ENCODE assay signal across 19 cellular contexts in the genomic region with DNA sequence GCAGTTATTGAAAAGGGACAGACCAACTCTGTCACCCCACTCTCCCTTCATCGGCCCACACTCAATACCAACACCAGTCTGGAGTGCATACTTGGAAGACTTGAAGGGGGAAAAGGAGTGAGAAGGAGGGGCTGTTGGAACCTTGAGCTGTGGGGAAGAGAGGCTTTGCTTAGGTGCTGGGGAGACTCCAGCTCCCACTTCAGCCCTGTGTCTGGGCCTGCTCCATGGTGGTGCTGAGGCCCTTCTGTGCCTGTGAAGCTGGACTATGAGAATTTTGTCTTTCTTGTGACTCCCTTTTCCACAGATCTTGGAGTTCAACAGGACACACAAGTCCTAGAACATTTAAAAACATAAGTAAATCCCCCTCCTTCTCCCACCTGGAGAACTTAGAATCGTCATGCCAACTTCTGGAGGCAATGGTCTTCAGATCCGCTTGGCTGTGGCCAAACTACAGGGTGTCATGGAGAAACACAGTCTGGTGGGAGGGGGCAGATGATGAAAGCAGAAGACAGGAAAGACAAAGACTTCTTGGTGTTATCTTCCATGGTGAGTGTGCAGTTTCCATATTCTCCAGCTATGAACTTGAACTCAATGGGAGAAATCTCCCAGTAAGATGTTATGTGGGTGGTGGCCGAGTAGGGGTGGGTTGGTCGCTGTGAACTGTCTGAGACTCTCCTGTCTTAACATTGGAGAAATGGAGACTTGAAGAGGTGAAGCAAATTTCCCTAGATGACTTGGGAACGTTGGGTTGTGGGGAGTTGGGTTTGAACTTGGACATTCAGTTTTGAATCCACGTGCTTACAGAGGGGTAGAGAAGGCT. TPM values are rescaled to one million over a fixed set of nuclear protein-coding genes. Genes with fewer than 3 reads are reported as not detected.
A peak's percentile ranks its signal among the peaks of the same experiment; 100 is the strongest.
DNase-seq lines count a peak whose midpoint lies in the region; ATAC-seq, FAIRE-seq and TF ChIP-seq lines count a peak whose summit lies in the region.
"Had no signal": no experiment of that assay in that cellular context is flagged by ENCODE, and none has a peak within 500 bp of the region (broad histone marks: within the 10 kb centered on the region; RNA-seq: fewer than 3 reads in every experiment).

No MANE protein-coding gene starts in this region.

- peak overlapping the region; percentile 85 to 90 for H3K27ac Mint-ChIP-seq in natural killer cell
- no peak overlapping the region for H3K27ac Mint-ChIP-seq in activated T-cell treated with anti-CD3 and anti-CD28 coated beads, Interleukin-2, amount 50 U/mL, for 24 hours
- H3K27ac Mint-ChIP-seq: CD4-positive, alpha-beta T cell; GM23338 had no signal

- DNase-seq in activated CD8-positive, alpha-beta memory T cell treated with anti-CD3 and anti-CD28 coated beads for 24 hours, result peak; percentile 35
- no peak for DNase-seq in activated CD8-positive, alpha-beta memory T cell treated with anti-CD3 and anti-CD28 coated beads, Interleukin-2, amount 50 U/mL, for 48 hours
- DNase-seq in D721Med (ENCODE audit: insufficient read length, low spot score), result peak; percentile 1
- peak in 3 of 4 experiments; percentile 17 to 63 (median 63) for DNase-seq in K562 (ENCODE audit: extremely low read depth in 1 of 4, low spot score in 3 of 4)
- no peak for DNase-seq in natural killer cell
- DNase-seq in activated T-cell treated with anti-CD3 and anti-CD28 coated beads, Interleukin-2, amount 50 U/mL, for 24 hours, result no peak
- DNase-seq in psoas muscle, result no peak
- no peak for DNase-seq in SIG-M5 treated with dmso at 0.1 percent for 504 hours (lab: John Stamatoyannopoulos, UW; ENCODE audit: unreplicated experiment)
- DNase-seq: CD4-positive, alpha-beta T cell; DMS79 treated with DMSO at 0.1 percent for 48 hours; GDM1; Kasumi-1; NCI-H1417; NCI-H1930; NCI-H2171; NCI-H446 treated with DMSO at 0.1 percent for 48 hours; NCI-H748 treated with DMSO at 0.1 percent for 48 hours had no signal

- peaks cover 48 to 53% of the 10 kb centered on the region in 2 donors for H3K4me1 Mint-ChIP-seq in natural killer cell
- H3K4me1 Mint-ChIP-seq in activated T-cell treated with anti-CD3 and anti-CD28 coated beads, Interleukin-2, amount 50 U/mL, for 24 hours (ENCODE audit: low read depth), result peaks cover 32% of the 10 kb centered on the region

- no peaks in the 10 kb centered on the region for H3K27me3 Mint-ChIP-seq in natural killer cell (ENCODE audit: low read depth in 2 of 2)
- no peaks in the 10 kb centered on the region for H3K27me3 Mint-ChIP-seq in activated T-cell treated with anti-CD3 and anti-CD28 coated beads, Interleukin-2, amount 50 U/mL, for 24 hours
- H3K27me3 Mint-ChIP-seq: CD4-positive, alpha-beta T cell had no signal

- TF ChIP-seq EP300 in K562 (IDR thresholded peaks at IDR 0.05; ENCODE audit: low read length), result peak; percentile 54

- H3K4me2 ChIP-seq in K562 (ENCODE audit: insufficient read depth, low read length), result peak overlapping the region; percentile 17
- H3K4me2 ChIP-seq: A549, GM23338 had no signal

- H3K9me3 Mint-ChIP-seq in natural killer cell, result no peaks in the 10 kb centered on the region
- H3K9me3 Mint-ChIP-seq in activated T-cell treated with anti-CD3 and anti-CD28 coated beads, Interleukin-2, amount 50 U/mL, for 24 hours, result no peaks in the 10 kb centered on the region
- H3K9me3 Mint-ChIP-seq: CD4-positive, alpha-beta T cell; GM23338 had no signal

- FAIRE-seq in D721Med (lab: Jason Lieb, UNC) (no peak), K562 (lab: Jason Lieb, UNC) (peak; percentile 75)
- FAIRE-seq: A549 had no signal

- no peak overlapping the region for H3K9ac ChIP-seq in K562 (ENCODE audit: insufficient read depth in 1 of 2, low read depth in 2 of 2, low read length in 2 of 2)

- H4K20me1 ChIP-seq in K562 (replicated peaks; ENCODE audit: control insufficient read depth, insufficient read depth, low read length), result no peaks in the 10 kb centered on the region

- TF ChIP-seq RAD21 in K562 (CRISPR knock-in tag; conservative IDR thresholded peaks at IDR 0.05 in 1 of 2, IDR thresholded peaks at IDR 0.05 in 1 of 2), result peak in 1 of 2 experiments; percentile 29; a peak in 2 of 4 replicates

- TF ChIP-seq CTCF in D721Med (IDR thresholded peaks at IDR 0.05; ENCODE audit: insufficient read depth, missing control alignments), result no peak
- TF ChIP-seq CTCF in K562 (IDR thresholded peaks at IDR 0.05 in 2 of 3, conservative IDR thresholded peaks at IDR 0.05 in 1 of 3; ENCODE audit: insufficient read depth in 2 of 3, low read depth in 1 of 3, low read length in 3 of 3), result no peak
- no peak for TF ChIP-seq CTCF in natural killer cell (IDR thresholded peaks at IDR 0.05)
- no peak for TF ChIP-seq CTCF in psoas muscle (IDR thresholded peaks at IDR 0.05)

- H3K4me1 ChIP-seq in K562 (replicated peaks in 1 of 2; ENCODE audit: control insufficient read depth in 2 of 2, insufficient read depth in 2 of 2, low read length in 2 of 2), result peaks cover 21 to 32% of the 10 kb centered on the region in 2 experiments
- H3K4me1 ChIP-seq in psoas muscle, result no peaks in the 10 kb centered on the region

- H3K9me1 ChIP-seq in K562 (ENCODE audit: control insufficient read depth, insufficient read depth, low read length), result no peaks in the 10 kb centered on the region

- no peak overlapping the region for H3K4me3 ChIP-seq in K562
- no peak overlapping the region for H3K4me3 ChIP-seq in psoas muscle
- H3K4me3 ChIP-seq: A549, GM23338 had no signal

- ATAC-seq in K562, result peak; percentile 73
- no peak for ATAC-seq in natural killer cell
- no peak for ATAC-seq in psoas muscle
- ATAC-seq: A549, GM23338 had no signal

- BruUV-seq in K562 (replicated peaks; lab: Mats Ljungman, UMichigan), result no TSS peak

- H2AFZ ChIP-seq in K562 (ENCODE audit: low read depth, low read length), result peak overlapping the region; percentile 80
- H2AFZ ChIP-seq: GM23338 had no signal

- in situ Hi-C loops in K562 (cut with MboI), result no loop called here

- 24% methylated on average over 7 of the region's 7 CpGs for WGBS in K562 (ENCODE audit: insufficient coverage, low coverage, missing lambda C conversion rate)
- WGBS in psoas muscle, 3 donors, result 90 to 96% (median 93%) methylated on average over 7 of the region's 7 CpGs

- TF ChIP-seq POLR2A in K562 (conservative IDR thresholded peaks at IDR 0.05), result no peak

- peak overlapping the region; percentile 37; the same call in 2 of the 3 replicates for H3K27ac ChIP-seq in K562 (ENCODE audit: extremely low read depth, low read depth, low read length)
- no peak overlapping the region for H3K27ac ChIP-seq in psoas muscle
- H3K27ac ChIP-seq: A549 had no signal

- peak overlapping the region; percentile 87 for H3K4me3 Mint-ChIP-seq in natural killer cell
- no peak overlapping the region for H3K4me3 Mint-ChIP-seq in activated T-cell treated with anti-CD3 and anti-CD28 coated beads, Interleukin-2, amount 50 U/mL, for 24 hours
- H3K4me3 Mint-ChIP-seq: CD4-positive, alpha-beta T cell; GM23338 had no signal

- H3K36me3 ChIP-seq in K562 (ENCODE audit: control insufficient read depth, insufficient read depth, low read length), result no peaks in the 10 kb centered on the region
- H3K36me3 ChIP-seq in psoas muscle (ENCODE audit: insufficient read depth in 1 of 2, low read depth in 1 of 2), result no peaks in the 10 kb centered on the region

- H3K9me3 ChIP-seq in K562 (replicated peaks; ENCODE audit: control insufficient read depth, insufficient read depth, low read depth, low read length) (no peaks in the 10 kb centered on the region), psoas muscle (no peaks in the 10 kb centered on the region)
- H3K9me3 ChIP-seq: A549 had no signal

- POLR2A ChIA-PET in K562 (lab: Yijun Ruan, JAX), result interaction anchor here (0.6 to 3.6 kb wide), 5 partner anchors 10 to 114 kb away, joined by 3 to 29 read pairs (median 5); partner anchors contain the start of gene GIMAP8

- CTCF ChIA-PET in K562 (lab: Yijun Ruan, JAX; ENCODE audit: low intra/inter-chr PET ratio), result no interaction called here

- intact Hi-C loops in K562 (cut with micrococcal nuclease) (no loop called here), natural killer cell (cut with micrococcal nuclease) (no loop called here), psoas muscle (cut with DNase I) (no loop called here)

- H3K36me3 Mint-ChIP-seq in natural killer cell, result no peaks in the 10 kb centered on the region
- H3K36me3 Mint-ChIP-seq in activated T-cell treated with anti-CD3 and anti-CD28 coated beads, Interleukin-2, amount 50 U/mL, for 24 hours (ENCODE audit: low read depth), result no peaks in the 10 kb centered on the region

- H3K27me3 ChIP-seq in K562 (ENCODE audit: control insufficient read depth in 2 of 2, insufficient read depth in 2 of 2, low read length in 2 of 2) (no peaks in the 10 kb centered on the region), psoas muscle (ENCODE audit: insufficient read depth in 3 of 3, low read length in 2 of 3) (peaks cover 0 to 6% (median 2%) of the 10 kb centered on the region in 3 donors)

- no peaks in the 10 kb centered on the region for H3K79me2 ChIP-seq in K562 (ENCODE audit: control insufficient read depth, insufficient read depth, low read length)

RNA-seq across cellular contexts. Expression of gene GIMAP8, which starts 18.4 kb away (rescaled TPM):
- not detected in 2 replicates for total RNA-seq in K562 (2011; cell fraction: chromatin; rRNA removed; ENCODE audit: low replicate concordance)
- total RNA-seq in K562 (2011; cell fraction: nucleolus; rRNA removed), result not detected in 2 replicates
- total RNA-seq in K562 (2011; cell fraction: nucleoplasm; rRNA removed), result not detected in 2 replicates
- not detected in 2 replicates for total RNA-seq in K562 (2014; rRNA removed)
- not detected in 2 replicates for total RNA-seq in K562 (2014; rRNA removed; fragmentation: Illumina TruSeq; extraction: Trizol)
- not detected in 2 replicates for total RNA-seq in K562 (2015; rRNA removed; fragmentation: Illumina TruSeq; extraction: Trizol)
- 0.16 TPM in 1 of 2 replicates, not detected in the other for total RNA-seq in K562 (2021)
- not detected in 2 replicates for polyA plus RNA-seq in K562 (2011; rRNA removed)
- polyA plus RNA-seq in K562 (2011; cell fraction: cytosol; rRNA removed), result not detected in 2 replicates
- not detected in 2 replicates for polyA plus RNA-seq in K562 (2011; cell fraction: nucleus; rRNA removed)
- 0.01 TPM in 2 replicates for polyA plus RNA-seq in K562 (2012)
- not detected in 2 replicates for polyA plus RNA-seq in K562 (2014; fragmentation: Illumina TruSeq; extraction: Trizol)
- not detected for polyA plus RNA-seq in K562 (2014; fragmentation: Nextera tagmentation; extraction: Ambion mirVana)
- not detected in 2 replicates for polyA plus RNA-seq in K562 (2014; rRNA removed)
- not detected in 2 replicates for polyA minus RNA-seq in K562 (2011; rRNA and poly(A)+ RNA removed)
- polyA minus RNA-seq in K562 (2011; cell fraction: cytosol; rRNA and poly(A)+ RNA removed), result not detected in 2 replicates
- not detected in 2 replicates for polyA minus RNA-seq in K562 (2011; cell fraction: nucleus; rRNA and poly(A)+ RNA removed)
- 10 to 100 TPM in 1 of 3 donors, 1 to 10 TPM in 2; 6.7 to 17.7 (median 8.4) TPM for total RNA-seq in natural killer cell
- 10 to 100 TPM in 1 of 4 donors, 1 to 10 TPM in 3; 6.1 to 11.9 (median 7.0) TPM for total RNA-seq in psoas muscle
- polyA plus RNA-seq in psoas muscle, result 1 to 10 TPM; 4.4 to 7.8 (median 4.7) TPM
- total RNA-seq: GM23338 had no signal
- polyA plus RNA-seq: A549 had no signal

RNA-seq across cellular contexts. Expression of gene ZNF775, which starts 52.9 kb away (rescaled TPM):
- 3.1 and 10.5 TPM in 2 replicates for total RNA-seq in K562 (2011; cell fraction: chromatin; rRNA removed; ENCODE audit: low replicate concordance)
- total RNA-seq in K562 (2011; cell fraction: nucleolus; rRNA removed), result 12.0 and 14.7 TPM in 2 replicates
- total RNA-seq in K562 (2011; cell fraction: nucleoplasm; rRNA removed), result 5.9 TPM in 2 replicates
- total RNA-seq in K562 (2014; rRNA removed) (18.6 and 21.8 TPM in 2 replicates), K562 (2014; rRNA removed; fragmentation: Illumina TruSeq; extraction: Trizol) (1.1 and 1.8 TPM in 2 replicates), K562 (2015; rRNA removed; fragmentation: Illumina TruSeq; extraction: Trizol) (5.5 and 5.7 TPM in 2 replicates), K562 (2021) (18.7 and 19.2 TPM in 2 replicates), natural killer cell (1 to 10 TPM; 1.3 to 2.7 (median 1.6) TPM), psoas muscle (1 to 10 TPM; 1.6 to 3.2 (median 2.8) TPM)
- polyA plus RNA-seq in K562 (2011; rRNA removed) (4.9 and 8.3 TPM in 2 replicates), K562 (2014; fragmentation: Illumina TruSeq; extraction: Trizol) (1.5 and 3.5 TPM in 2 replicates), K562 (2014; fragmentation: Nextera tagmentation; extraction: Ambion mirVana) (under 1 TPM; 0.04 to 0.20 TPM), K562 (2014; rRNA removed) (13.1 and 13.2 TPM in 2 replicates), psoas muscle (1 to 10 TPM; 2.6 to 3.8 (median 3.7) TPM)
- polyA plus RNA-seq in K562 (2011; cell fraction: cytosol; rRNA removed), result 7.9 and 29.5 TPM in 2 replicates
- 9.1 and 15.1 TPM in 2 replicates for polyA plus RNA-seq in K562 (2011; cell fraction: nucleus; rRNA removed)
- polyA plus RNA-seq in K562 (2012), result 11.8 and 13.9 TPM in 2 replicates
- polyA minus RNA-seq in K562 (2011; rRNA and poly(A)+ RNA removed), result 1.3 and 1.6 TPM in 2 replicates
- 7.2 and 17.1 TPM in 2 replicates for polyA minus RNA-seq in K562 (2011; cell fraction: cytosol; rRNA and poly(A)+ RNA removed)
- polyA minus RNA-seq in K562 (2011; cell fraction: nucleus; rRNA and poly(A)+ RNA removed), result 4.3 and 5.3 TPM in 2 replicates

Comparison
In these comparisons a context has a peak if more than half of its experiments do, and no peak if none do; other contexts are left out.
1. DNase-seq: peak in activated CD8-positive, alpha-beta memory T cell treated with anti-CD3 and anti-CD28 coated beads for 24 hours (single experiment), D721Med (single experiment) and K562 (3 of 4); none in activated CD8-positive, alpha-beta memory T cell treated with anti-CD3 and anti-CD28 coated beads, Interleukin-2, amount 50 U/mL, for 48 hours (single experiment), natural killer cell (single experiment), activated T-cell treated with anti-CD3 and anti-CD28 coated beads, Interleukin-2, amount 50 U/mL, for 24 hours (single experiment), psoas muscle (0 of 2) and SIG-M5 treated with dmso at 0.1 percent for 504 hours (single experiment).
2. RNA of gene GIMAP8, which starts 18.4 kb away (total RNA-seq): 6.7 to 17.7 TPM in natural killer cell and 6.1 to 11.9 TPM in psoas muscle; 0.16 TPM in K562; every median in the first group is over 4 times any median in the second.